ENCODE assay signal across 8 cellular contexts in genomic region chr17:63919311-63919723, GRCh38. TPM values are rescaled to one million over a fixed set of nuclear protein-coding genes. Genes with fewer than 3 reads are reported as not detected.
DNase-seq lines count a peak whose midpoint lies in the region; ATAC-seq, FAIRE-seq and TF ChIP-seq lines count a peak whose summit lies in the region.

No MANE protein-coding gene starts in this region.

- peak; percentile 67 for FAIRE-seq in GM12892 (lab: Jason Lieb, UNC)

- H3K27me3 ChIP-seq in A673 (replicated peaks; ENCODE audit: insufficient read depth, low read depth, low read length, poor library complexity) (no peaks in the 10 kb centered on the region), SJCRH30 (no peaks in the 10 kb centered on the region)

- peak; percentile 87 for TF ChIP-seq CTCF in A673 (conservative IDR thresholded peaks at IDR 0.05; ENCODE audit: low read depth, low read length)

- DNase-seq in A673 (ENCODE audit: low spot score), result peak; percentile 73
- peak; percentile 85 for DNase-seq in GM12892 (ENCODE audit: insufficient read length)
- peak; percentile 56 to 84 for DNase-seq in SJCRH30
- DNase-seq in activated effector memory CD4-positive, alpha-beta T cell treated with Interleukin-2 at 50 U/mL for 16 hours, result peak; percentile 57
- DNase-seq in globus pallidus (ENCODE audit: low spot score), result peak; percentile 34
- peak; percentile 14 for DNase-seq in putamen (ENCODE audit: low spot score)

- H3K36me3 ChIP-seq in A673 (ENCODE audit: insufficient read depth, low read length, poor library complexity, severe bottlenecking) (no peaks in the 10 kb centered on the region), SJCRH30 (no peaks in the 10 kb centered on the region)

- CTCF ChIA-PET in A673 (lab: Charles Lee), result interaction anchor here (0.7 to 2.3 kb wide), 7 partner anchors 9 to 363 kb away, joined by 3 to 21 read pairs (median 7); no protein-coding TSS in a partner anchor

- intact Hi-C loops in A673 (cut with micrococcal nuclease; ENCODE audit: unreplicated experiment), result loop anchor here (2.0 to 10.0 kb wide), 4 partner anchors 27 to 365 kb away; partner anchors contain the start of gene ERN1

- no TSS peak for BruUV-seq in A673 (replicated peaks; lab: Mats Ljungman, UMichigan)

- H3K4me1 ChIP-seq in A673 (ENCODE audit: insufficient read depth, low read length, poor library complexity, severe bottlenecking), result no peaks in the 10 kb centered on the region
- H3K4me1 ChIP-seq in SJCRH30, result no peaks in the 10 kb centered on the region

- no peak overlapping the region for H3K4me3 ChIP-seq in A673 (ENCODE audit: low read depth, low read length, poor library complexity, severe bottlenecking)
- H3K4me3 ChIP-seq in SJCRH30, result no peak overlapping the region

- no peaks in the 10 kb centered on the region for H3K9me3 ChIP-seq in A673 (ENCODE audit: low read depth, low read length, poor library complexity, severe bottlenecking)
- no peaks in the 10 kb centered on the region for H3K9me3 ChIP-seq in SJCRH30 (replicated peaks)

- no peak for TF ChIP-seq POLR2A in GM12892 (IDR thresholded peaks at IDR 0.05; ENCODE audit: low read depth, low read length)

- POLR2A ChIA-PET in A673 (lab: Charles Lee; ENCODE audit: low non-redundant PET), result interaction anchor here (0.6 kb wide), 1 partner anchor 425 kb away, joined by 3 read pairs; no protein-coding TSS in a partner anchor

- H3K27ac ChIP-seq in A673 (ENCODE audit: low read depth, low read length, poor library complexity, severe bottlenecking), result no peak overlapping the region
- H3K27ac ChIP-seq in SJCRH30, result no peak overlapping the region

- ATAC-seq in HG03521 (IDR thresholded peaks at IDR 0.05; ENCODE audit: unreplicated experiment), result peak; percentile 45
- ATAC-seq in HG03159 (IDR thresholded peaks at IDR 0.05; ENCODE audit: unreplicated experiment), result no peak

RNA-seq across cellular contexts. Expression of gene GH1, which starts 0.7 kb away (rescaled TPM):
- total RNA-seq in A673 (2021), result not detected in 2 replicates
- polyA plus RNA-seq in GM12892 (2012; ENCODE audit: missing spikeins), result not detected
- total RNA-seq in SJCRH30 (2014; rRNA removed; shearing (Covaris generic)), result not detected in 2 replicates

RNA-seq across cellular contexts. Expression of gene CSHL1, which starts 8.3 kb away (rescaled TPM):
- not detected in 2 replicates for total RNA-seq in A673 (2021)
- not detected for polyA plus RNA-seq in GM12892 (2012; ENCODE audit: missing spikeins)
- total RNA-seq in SJCRH30 (2014; rRNA removed; shearing (Covaris generic)), result not detected in 2 replicates

RNA-seq across cellular contexts. Expression of gene CD79B, which starts 12.8 kb away (rescaled TPM):
- 0.39 and 0.72 TPM in 2 replicates for total RNA-seq in A673 (2021)
- 60.2 TPM for polyA plus RNA-seq in GM12892 (2012; ENCODE audit: missing spikeins)
- total RNA-seq in SJCRH30 (2014; rRNA removed; shearing (Covaris generic)), result 0.48 and 1.2 TPM in 2 replicates

RNA-seq across cellular contexts. Expression of gene CSH1, which starts 22.9 kb away (rescaled TPM):
- total RNA-seq in A673 (2021), result not detected in 2 replicates
- polyA plus RNA-seq in GM12892 (2012; ENCODE audit: missing spikeins), result not detected
- not detected in 2 replicates for total RNA-seq in SJCRH30 (2014; rRNA removed; shearing (Covaris generic))

RNA-seq across cellular contexts. Expression of gene GH2, which starts 37.6 kb away (rescaled TPM):
- not detected in 2 replicates for total RNA-seq in A673 (2021)
- polyA plus RNA-seq in GM12892 (2012; ENCODE audit: missing spikeins), result not detected
- total RNA-seq in SJCRH30 (2014; rRNA removed; shearing (Covaris generic)), result not detected in 2 replicates

Comparison
In these comparisons a context has a peak if more than half of its experiments do, and no peak if none do; other contexts are left out.
1. DNase-seq: peak in every context shown above with its lines; median percentile 85 in GM12892; 73 in A673; 70 in SJCRH30; 57 in activated effector memory CD4-positive, alpha-beta T cell treated with Interleukin-2 at 50 U/mL for 16 hours; 34 in globus pallidus; 14 in putamen.